Comparison of ENCODE assay signal across 13 cellular contexts in genomic region chr20:61045876-61046585, GRCh38.
"Had no signal": no experiment of that assay in that cellular context is flagged by ENCODE, and none has a peak within 500 bp of the region (broad histone marks: within the 10 kb centered on the region; RNA-seq: fewer than 3 reads in every experiment).

No MANE protein-coding gene starts in this region.

- H3K9me3 ChIP-seq: adrenal gland, SK-N-SH had no signal

- H3K36me3 ChIP-seq: adrenal gland had no signal

- H3K9ac ChIP-seq: SK-N-SH had no signal

- H3K27ac ChIP-seq: adrenal gland had no signal

- H3K4me2 ChIP-seq: SK-N-SH had no signal

- H3K4me1 ChIP-seq: adrenal gland had no signal

- H3K4me3 ChIP-seq: adrenal gland had no signal

- H3K27me3 ChIP-seq: adrenal gland had no signal

- DNase-seq: activated CD8-positive, alpha-beta memory T cell treated with anti-CD3 and anti-CD28 coated beads for 24 hours; activated CD8-positive, alpha-beta memory T cell treated with anti-CD3 and anti-CD28 coated beads, Interleukin-2, amount 50 U/mL, for 48 hours; activated effector memory CD4-positive, alpha-beta T cell treated with Interleukin-2 at 50 U/mL for 16 hours; activated T-cell treated with anti-CD3 and anti-CD28 coated beads, Interleukin-2, amount 50 U/mL, for 48 hours; adrenal gland; erythroblast; naive thymus-derived CD8-positive, alpha-beta T cell; retina; SK-N-SH; stimulated activated CD4-positive, alpha-beta T cell treated with anti-CD3 and anti-CD28 coated beads, Interleukin-12 subunit alpha, Interleukin-12 subunit beta, amount 100 ng/mL, for 4 hours; stimulated activated CD4-positive, alpha-beta T cell treated with anti-CD3 and anti-CD28 coated beads, Interleukin-1b, Interleukin-23, amount 100 ng/mL, for 48 hours; stimulated activated CD8-positive, alpha-beta memory T cell treated with anti-CD3 and anti-CD28 coated beads, Interleukin-4, amount 100 ng/mL, for 48 hours; stimulated activated naive CD4-positive, alpha-beta T cell had no signal
